ENCODE assay signal across 20 cellular contexts in the genomic region with DNA sequence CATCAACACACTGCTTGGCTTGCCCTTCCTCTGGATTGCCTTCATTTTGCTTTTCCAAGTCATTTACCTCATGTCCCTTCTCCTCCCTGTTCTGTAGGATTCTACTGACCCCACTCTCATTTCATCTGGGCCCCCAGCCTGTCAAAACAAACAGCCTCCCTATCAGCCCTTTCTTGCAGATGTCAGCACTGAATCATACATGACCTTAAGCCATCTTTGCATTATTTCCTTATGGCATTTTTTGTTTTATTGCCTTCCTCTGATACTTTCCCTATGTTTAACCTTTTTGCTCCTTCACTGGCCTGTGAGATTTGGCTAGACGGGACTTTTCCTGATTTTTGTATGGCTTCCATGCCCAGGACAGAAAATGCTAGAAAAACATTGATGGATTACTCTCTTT.
"Had no signal": no experiment of that assay in that cellular context is flagged by ENCODE, and none has a peak within 500 bp of the region (broad histone marks: within the 10 kb centered on the region; RNA-seq: fewer than 3 reads in every experiment).

No MANE protein-coding gene starts in this region.

- H3K36me3 ChIP-seq: gastroesophageal sphincter, stomach, suprapubic skin, tibial nerve, uterus had no signal

- DNase-seq: activated CD4-positive, alpha-beta memory T cell treated with anti-CD3 and anti-CD28 coated beads, Interleukin-2, amount 10 ng/mL, durations not matched to agents 7 days and 5 days; activated CD4-positive, alpha-beta T cell treated with anti-CD3 and anti-CD28 coated beads for 48 hours; activated CD4-positive, CD25-positive, alpha-beta regulatory T cell; activated effector memory CD4-positive, alpha-beta T cell treated with Interleukin-2 at 50 U/mL for 16 hours; activated naive CD4-positive, alpha-beta T cell treated with anti-CD3 and anti-CD28 coated beads, Interleukin-2, amount 10 ng/mL, durations not matched to agents 7 days and 5 days; activated T-cell treated with anti-CD3 and anti-CD28 coated beads, Interleukin-2, amount 50 U/mL, for 72 hours; amygdala; caudate nucleus; effector CD8-positive, alpha-beta T cell; head of caudate nucleus; hypothalamus; nucleus accumbens; right cardiac atrium; stomach; T1000; uterus had no signal

- H3K4me3 ChIP-seq: gastroesophageal sphincter, stomach, suprapubic skin, tibial nerve, uterus had no signal

- H3K27ac ChIP-seq: gastroesophageal sphincter, parathyroid adenoma, stomach, suprapubic skin, tibial nerve, uterus had no signal

- H2AFZ ChIP-seq: parathyroid adenoma had no signal

- H3K9ac ChIP-seq: parathyroid adenoma had no signal

- H3K27me3 ChIP-seq: gastroesophageal sphincter, stomach, suprapubic skin, tibial nerve, uterus had no signal

- H3K9me3 ChIP-seq: gastroesophageal sphincter, stomach, suprapubic skin, tibial nerve, uterus had no signal
